In genomic region chrX:39125834-39126233, GRCh38 we compare ENCODE assay signal across 19 cellular contexts.
"Had no signal": no experiment of that assay in that cellular context is flagged by ENCODE, and none has a peak within 500 bp of the region (broad histone marks: within the 10 kb centered on the region; RNA-seq: fewer than 3 reads in every experiment).

No MANE protein-coding gene starts in this region.

- H3K9me3 ChIP-seq: heart left ventricle, psoas muscle, sigmoid colon, thoracic aorta, transverse colon had no signal

- DNase-seq: cortex of kidney; dorsolateral prefrontal cortex; effector CD8-positive, alpha-beta T cell; heart left ventricle; hippocampal formation; kidney glomerular epithelial cell; mesendoderm; naive thymus-derived CD4-positive, alpha-beta T cell; nephron progenitor cell; psoas muscle; retina; sigmoid colon; stimulated activated CD4-positive, alpha-beta T cell treated with anti-CD3 and anti-CD28 coated beads, Interleukin-2, amount 100 ng/mL, for 24 hours; stimulated activated CD4-positive, alpha-beta T cell treated with anti-CD3 and anti-CD28 coated beads, Interleukin-4, amount 100 ng/mL, for 4 hours; stimulated activated naive B cell treated with anti-CD40 and anti-IgM and Interleukin-4, amounts not matched to agents 10 μg/mL and 1 μg/mL and 100 μg/mL, for 72 hours; stimulated activated naive CD8-positive, alpha-beta T cell treated with anti-CD3 and anti-CD28 coated beads, Interleukin-15, amount 100 ng/mL, for 72 hours; transverse colon had no signal

- H3K4me1 ChIP-seq: heart left ventricle, psoas muscle, sigmoid colon, transverse colon had no signal

- ATAC-seq: heart left ventricle; naive thymus-derived CD4-positive, alpha-beta T cell; psoas muscle; stimulated activated naive B cell treated with anti-CD40 and anti-IgM and Interleukin-4, amounts not matched to agents 10 μg/mL and 1 μg/mL and 100 μg/mL, for 72 hours; stimulated activated naive CD8-positive, alpha-beta T cell treated with anti-CD3 and anti-CD28 coated beads, Interleukin-15, amount 100 ng/mL, for 72 hours had no signal

- H3K27me3 ChIP-seq: sigmoid colon, transverse colon had no signal

- H3K4me3 ChIP-seq: dorsolateral prefrontal cortex, heart left ventricle, psoas muscle, sigmoid colon, skin epidermis, thoracic aorta, transverse colon had no signal

- H3K36me3 ChIP-seq: heart left ventricle, sigmoid colon, thoracic aorta, transverse colon had no signal
